In genomic region chr6:78867020-78867369, GRCh38 we compare ENCODE assay signal across 8 cellular contexts. TPM values are rescaled to one million over a fixed set of nuclear protein-coding genes. Genes with fewer than 3 reads are reported as not detected.
DNase-seq lines count a peak whose midpoint lies in the region; ATAC-seq lines count a peak whose summit lies in the region.

No MANE protein-coding gene starts in this region.

- no peaks in the 10 kb centered on the region for H3K27me3 Mint-ChIP-seq in activated T-cell treated with anti-CD3 and anti-CD28 coated beads, Interleukin-2, amount 50 U/mL, for 72 hours (ENCODE audit: low read depth)
- peaks cover 2% of the 10 kb centered on the region for H3K27me3 Mint-ChIP-seq in activated T-helper 1 cell treated with anti-CD3 and anti-CD28 coated beads, Interleukin-12 subunit alpha, Interleukin-12 subunit beta, Interleukin-2, Interleukin-4 antibody, amounts not matched to agents 30 ng/mL and 10 ng/mL and 1 ng/mL, durations not matched to agents 14 hours and 24 hours and 36 hours (ENCODE audit: insufficient read depth)

- intact Hi-C loops in activated T-helper 1 cell treated with anti-CD3 and anti-CD28 coated beads, Interleukin-12 subunit alpha, Interleukin-12 subunit beta, Interleukin-2, Interleukin-4 antibody, amounts not matched to agents 30 ng/mL and 10 ng/mL and 1 ng/mL, durations not matched to agents 14 hours and 24 hours and 36 hours (cut with micrococcal nuclease) = loop anchor here (1.0 to 10.0 kb wide), 6 partner anchors 211 to 1239 kb away; partner anchors contain the start of genes BCKDHB, HMGN3, LCA5 and PHIP

- H3K9me3 Mint-ChIP-seq in activated T-cell treated with anti-CD3 and anti-CD28 coated beads, Interleukin-2, amount 50 U/mL, for 72 hours = no peaks in the 10 kb centered on the region
- H3K9me3 Mint-ChIP-seq in activated T-helper 1 cell treated with anti-CD3 and anti-CD28 coated beads, Interleukin-12 subunit alpha, Interleukin-12 subunit beta, Interleukin-2, Interleukin-4 antibody, amounts not matched to agents 30 ng/mL and 10 ng/mL and 1 ng/mL, durations not matched to agents 14 hours and 24 hours and 36 hours = no peaks in the 10 kb centered on the region

- H3K4me1 Mint-ChIP-seq in activated T-cell treated with anti-CD3 and anti-CD28 coated beads, Interleukin-2, amount 50 U/mL, for 72 hours (ENCODE audit: low read depth) = peaks cover 8% of the 10 kb centered on the region
- peaks cover 21% of the 10 kb centered on the region for H3K4me1 Mint-ChIP-seq in activated T-helper 1 cell treated with anti-CD3 and anti-CD28 coated beads, Interleukin-12 subunit alpha, Interleukin-12 subunit beta, Interleukin-2, Interleukin-4 antibody, amounts not matched to agents 30 ng/mL and 10 ng/mL and 1 ng/mL, durations not matched to agents 14 hours and 24 hours and 36 hours (ENCODE audit: low read depth)

- H3K36me3 Mint-ChIP-seq in activated T-cell treated with anti-CD3 and anti-CD28 coated beads, Interleukin-2, amount 50 U/mL, for 72 hours (ENCODE audit: insufficient read depth in 2 of 2) = peaks cover 3 to 5% of the 10 kb centered on the region in 2 donors
- peaks cover 4% of the 10 kb centered on the region for H3K36me3 Mint-ChIP-seq in activated T-helper 1 cell treated with anti-CD3 and anti-CD28 coated beads, Interleukin-12 subunit alpha, Interleukin-12 subunit beta, Interleukin-2, Interleukin-4 antibody, amounts not matched to agents 30 ng/mL and 10 ng/mL and 1 ng/mL, durations not matched to agents 14 hours and 24 hours and 36 hours (ENCODE audit: low read depth)

- H3K4me3 Mint-ChIP-seq in activated T-cell treated with anti-CD3 and anti-CD28 coated beads, Interleukin-2, amount 50 U/mL, for 72 hours = peak overlapping the region; percentile 92 to 93
- H3K4me3 Mint-ChIP-seq in activated T-helper 1 cell treated with anti-CD3 and anti-CD28 coated beads, Interleukin-12 subunit alpha, Interleukin-12 subunit beta, Interleukin-2, Interleukin-4 antibody, amounts not matched to agents 30 ng/mL and 10 ng/mL and 1 ng/mL, durations not matched to agents 14 hours and 24 hours and 36 hours = peak overlapping the region; percentile 97

- H3K27ac Mint-ChIP-seq in activated T-cell treated with anti-CD3 and anti-CD28 coated beads, Interleukin-2, amount 50 U/mL, for 72 hours = peak overlapping the region; percentile 93
- peak overlapping the region; percentile 95 for H3K27ac Mint-ChIP-seq in activated T-helper 1 cell treated with anti-CD3 and anti-CD28 coated beads, Interleukin-12 subunit alpha, Interleukin-12 subunit beta, Interleukin-2, Interleukin-4 antibody, amounts not matched to agents 30 ng/mL and 10 ng/mL and 1 ng/mL, durations not matched to agents 14 hours and 24 hours and 36 hours

- peak overlapping the region; percentile 87 for H3K4me3 ChIP-seq in iPS-11a (ENCODE audit: low read depth, low read length)

- peak; percentile 48 to 57 for ATAC-seq in activated T-cell treated with anti-CD3 and anti-CD28 coated beads, Interleukin-2, amount 50 U/mL, for 72 hours (replicated peaks in 1 of 2)
- ATAC-seq in HG03095 (IDR thresholded peaks at IDR 0.05; ENCODE audit: unreplicated experiment) = peak; percentile 39
- ATAC-seq in stimulated activated naive CD8-positive, alpha-beta T cell treated with anti-CD3 and anti-CD28 coated beads, Interleukin-15, Interleukin-2, amounts not matched to agents 100 U/mL and 50 U/mL, for 24 hours = peak; percentile 36

- DNase-seq in activated T-cell treated with anti-CD3 and anti-CD28 coated beads, Interleukin-2, amount 50 U/mL, for 72 hours = no peak
- DNase-seq in activated T-cell treated with anti-CD3 and anti-CD28 coated beads, Interleukin-2, amount 50 U/mL, for 1 hour = no peak
- no peak for DNase-seq in activated T-helper 1 cell treated with anti-CD3 and anti-CD28 coated beads, Interleukin-12 subunit alpha, Interleukin-12 subunit beta, Interleukin-2, Interleukin-4 antibody, amounts not matched to agents 30 ng/mL and 10 ng/mL and 1 ng/mL, durations not matched to agents 14 hours and 24 hours and 36 hours (ENCODE audit: low spot score)
- DNase-seq in stimulated activated naive CD8-positive, alpha-beta T cell treated with anti-CD3 and anti-CD28 coated beads, Interleukin-15, Interleukin-2, amounts not matched to agents 100 U/mL and 50 U/mL, for 24 hours = no peak
- no peak for DNase-seq in NCI-H1417 treated with DMSO at 0.1 percent for 48 hours (lab: John Stamatoyannopoulos, UW)
- DNase-seq in NCI-H345 (lab: John Stamatoyannopoulos, UW) = no peak

RNA-seq across cellular contexts. Expression of gene IRAK1BP1, which starts 0.4 kb away (rescaled TPM):
- total RNA-seq in activated T-cell treated with anti-CD3 and anti-CD28 coated beads, Interleukin-2, amount 50 U/mL, for 72 hours = 1 to 10 TPM; 2.9 to 3.3 TPM
- total RNA-seq in activated T-helper 1 cell treated with anti-CD3 and anti-CD28 coated beads, Interleukin-12 subunit alpha, Interleukin-12 subunit beta, Interleukin-2, Interleukin-4 antibody, amounts not matched to agents 30 ng/mL and 10 ng/mL and 1 ng/mL, durations not matched to agents 14 hours and 24 hours and 36 hours = 3.0 TPM in 2 replicates
